ENCODE assay signal across 1 cellular context in the genomic region with DNA sequence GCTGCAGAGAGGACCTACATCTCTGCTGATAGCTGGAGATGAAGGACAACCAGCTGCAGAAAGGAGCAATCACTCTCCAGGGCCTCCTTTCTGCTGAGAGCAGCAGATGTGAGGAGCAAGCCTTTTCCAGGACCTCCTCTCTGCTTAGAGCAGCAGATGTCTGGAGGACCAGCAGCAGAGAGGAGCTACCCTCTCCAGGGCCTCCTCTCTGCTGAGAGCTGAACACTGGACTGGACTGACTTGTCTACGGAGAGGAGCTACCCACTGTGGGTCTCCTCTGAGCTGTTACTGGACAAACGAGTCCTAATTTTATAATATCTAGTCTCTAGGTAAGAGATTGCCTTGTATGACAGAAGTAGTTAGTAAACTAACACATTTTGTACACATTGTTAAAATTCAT.
TF ChIP-seq lines count a peak whose summit lies in the region.

No MANE protein-coding gene starts in this region.

TF ChIP-seq in HEK293, 187 proteins besides CTCF, POLR2A, EP300 and RAD21 (continued from another document):
- TF ChIP-seq, protein P1, sequence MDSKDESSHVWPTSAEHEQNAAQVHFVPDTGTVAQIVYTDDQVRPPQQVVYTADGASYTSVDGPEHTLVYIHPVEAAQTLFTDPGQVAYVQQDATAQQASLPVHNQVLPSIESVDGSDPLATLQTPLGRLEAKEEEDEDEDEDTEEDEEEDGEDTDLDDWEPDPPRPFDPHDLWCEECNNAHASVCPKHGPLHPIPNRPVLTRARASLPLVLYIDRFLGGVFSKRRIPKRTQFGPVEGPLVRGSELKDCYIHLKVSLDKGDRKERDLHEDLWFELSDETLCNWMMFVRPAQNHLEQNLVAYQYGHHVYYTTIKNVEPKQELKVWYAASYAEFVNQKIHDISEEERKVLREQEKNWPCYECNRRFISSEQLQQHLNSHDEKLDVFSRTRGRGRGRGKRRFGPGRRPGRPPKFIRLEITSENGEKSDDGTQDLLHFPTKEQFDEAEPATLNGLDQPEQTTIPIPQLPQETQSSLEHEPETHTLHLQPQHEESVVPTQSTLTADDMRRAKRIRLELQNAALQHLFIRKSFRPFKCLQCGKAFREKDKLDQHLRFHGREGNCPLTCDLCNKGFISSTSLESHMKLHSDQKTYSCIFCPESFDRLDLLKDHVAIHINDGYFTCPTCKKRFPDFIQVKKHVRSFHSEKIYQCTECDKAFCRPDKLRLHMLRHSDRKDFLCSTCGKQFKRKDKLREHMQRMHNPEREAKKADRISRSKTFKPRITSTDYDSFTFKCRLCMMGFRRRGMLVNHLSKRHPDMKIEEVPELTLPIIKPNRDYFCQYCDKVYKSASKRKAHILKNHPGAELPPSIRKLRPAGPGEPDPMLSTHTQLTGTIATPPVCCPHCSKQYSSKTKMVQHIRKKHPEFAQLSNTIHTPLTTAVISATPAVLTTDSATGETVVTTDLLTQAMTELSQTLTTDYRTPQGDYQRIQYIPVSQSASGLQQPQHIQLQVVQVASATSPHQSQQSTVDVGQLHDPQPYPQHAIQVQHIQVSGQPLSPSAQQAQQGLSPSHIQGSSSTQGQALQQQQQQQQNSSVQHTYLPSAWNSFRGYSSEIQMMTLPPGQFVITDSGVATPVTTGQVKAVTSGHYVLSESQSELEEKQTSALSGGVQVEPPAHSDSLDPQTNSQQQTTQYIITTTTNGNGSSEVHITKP (tag by site-specific recombination; IDR thresholded peaks at IDR 0.05), result no peak
- TF ChIP-seq, protein P2, sequence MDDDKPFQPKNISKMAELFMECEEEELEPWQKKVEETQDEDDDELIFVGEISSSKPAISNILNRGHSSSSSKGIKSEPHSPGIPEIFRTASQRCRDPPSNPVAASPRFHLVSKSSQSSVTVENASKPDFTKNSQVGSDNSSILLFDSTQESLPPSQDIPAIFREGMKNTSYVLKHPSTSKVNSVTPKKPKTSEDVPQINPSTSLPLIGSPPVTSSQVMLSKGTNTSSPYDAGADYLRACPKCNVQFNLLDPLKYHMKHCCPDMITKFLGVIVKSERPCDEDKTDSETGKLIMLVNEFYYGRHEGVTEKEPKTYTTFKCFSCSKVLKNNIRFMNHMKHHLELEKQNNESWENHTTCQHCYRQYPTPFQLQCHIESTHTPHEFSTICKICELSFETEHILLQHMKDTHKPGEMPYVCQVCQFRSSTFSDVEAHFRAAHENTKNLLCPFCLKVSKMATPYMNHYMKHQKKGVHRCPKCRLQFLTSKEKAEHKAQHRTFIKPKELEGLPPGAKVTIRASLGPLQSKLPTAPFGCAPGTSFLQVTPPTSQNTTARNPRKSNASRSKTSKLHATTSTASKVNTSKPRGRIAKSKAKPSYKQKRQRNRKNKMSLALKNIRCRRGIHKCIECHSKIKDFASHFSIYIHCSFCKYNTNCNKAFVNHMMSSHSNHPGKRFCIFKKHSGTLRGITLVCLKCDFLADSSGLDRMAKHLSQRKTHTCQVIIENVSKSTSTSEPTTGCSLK (tag by site-specific recombination; IDR thresholded peaks at IDR 0.05), result no peak
- no peak for TF ChIP-seq ZBTB48 (tag by site-specific recombination; IDR thresholded peaks at IDR 0.05)
- TF ChIP-seq, protein P3, sequence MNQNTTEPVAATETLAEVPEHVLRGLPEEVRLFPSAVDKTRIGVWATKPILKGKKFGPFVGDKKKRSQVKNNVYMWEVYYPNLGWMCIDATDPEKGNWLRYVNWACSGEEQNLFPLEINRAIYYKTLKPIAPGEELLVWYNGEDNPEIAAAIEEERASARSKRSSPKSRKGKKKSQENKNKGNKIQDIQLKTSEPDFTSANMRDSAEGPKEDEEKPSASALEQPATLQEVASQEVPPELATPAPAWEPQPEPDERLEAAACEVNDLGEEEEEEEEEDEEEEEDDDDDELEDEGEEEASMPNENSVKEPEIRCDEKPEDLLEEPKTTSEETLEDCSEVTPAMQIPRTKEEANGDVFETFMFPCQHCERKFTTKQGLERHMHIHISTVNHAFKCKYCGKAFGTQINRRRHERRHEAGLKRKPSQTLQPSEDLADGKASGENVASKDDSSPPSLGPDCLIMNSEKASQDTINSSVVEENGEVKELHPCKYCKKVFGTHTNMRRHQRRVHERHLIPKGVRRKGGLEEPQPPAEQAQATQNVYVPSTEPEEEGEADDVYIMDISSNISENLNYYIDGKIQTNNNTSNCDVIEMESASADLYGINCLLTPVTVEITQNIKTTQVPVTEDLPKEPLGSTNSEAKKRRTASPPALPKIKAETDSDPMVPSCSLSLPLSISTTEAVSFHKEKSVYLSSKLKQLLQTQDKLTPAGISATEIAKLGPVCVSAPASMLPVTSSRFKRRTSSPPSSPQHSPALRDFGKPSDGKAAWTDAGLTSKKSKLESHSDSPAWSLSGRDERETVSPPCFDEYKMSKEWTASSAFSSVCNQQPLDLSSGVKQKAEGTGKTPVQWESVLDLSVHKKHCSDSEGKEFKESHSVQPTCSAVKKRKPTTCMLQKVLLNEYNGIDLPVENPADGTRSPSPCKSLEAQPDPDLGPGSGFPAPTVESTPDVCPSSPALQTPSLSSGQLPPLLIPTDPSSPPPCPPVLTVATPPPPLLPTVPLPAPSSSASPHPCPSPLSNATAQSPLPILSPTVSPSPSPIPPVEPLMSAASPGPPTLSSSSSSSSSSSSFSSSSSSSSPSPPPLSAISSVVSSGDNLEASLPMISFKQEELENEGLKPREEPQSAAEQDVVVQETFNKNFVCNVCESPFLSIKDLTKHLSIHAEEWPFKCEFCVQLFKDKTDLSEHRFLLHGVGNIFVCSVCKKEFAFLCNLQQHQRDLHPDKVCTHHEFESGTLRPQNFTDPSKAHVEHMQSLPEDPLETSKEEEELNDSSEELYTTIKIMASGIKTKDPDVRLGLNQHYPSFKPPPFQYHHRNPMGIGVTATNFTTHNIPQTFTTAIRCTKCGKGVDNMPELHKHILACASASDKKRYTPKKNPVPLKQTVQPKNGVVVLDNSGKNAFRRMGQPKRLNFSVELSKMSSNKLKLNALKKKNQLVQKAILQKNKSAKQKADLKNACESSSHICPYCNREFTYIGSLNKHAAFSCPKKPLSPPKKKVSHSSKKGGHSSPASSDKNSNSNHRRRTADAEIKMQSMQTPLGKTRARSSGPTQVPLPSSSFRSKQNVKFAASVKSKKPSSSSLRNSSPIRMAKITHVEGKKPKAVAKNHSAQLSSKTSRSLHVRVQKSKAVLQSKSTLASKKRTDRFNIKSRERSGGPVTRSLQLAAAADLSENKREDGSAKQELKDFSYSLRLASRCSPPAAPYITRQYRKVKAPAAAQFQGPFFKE (tag by site-specific recombination; IDR thresholded peaks at IDR 0.05; ENCODE audit: borderline replicate concordance), result no peak
- TF ChIP-seq ZNF239 (tag by site-specific recombination; IDR thresholded peaks at IDR 0.05), result no peak
- no peak for TF ChIP-seq TRIM28 (IDR thresholded peaks at IDR 0.05; ENCODE audit: borderline replicate concordance, low read length)
TF ChIP-seq in HEK293: peak in this region for 2.
